In the genomic region with DNA sequence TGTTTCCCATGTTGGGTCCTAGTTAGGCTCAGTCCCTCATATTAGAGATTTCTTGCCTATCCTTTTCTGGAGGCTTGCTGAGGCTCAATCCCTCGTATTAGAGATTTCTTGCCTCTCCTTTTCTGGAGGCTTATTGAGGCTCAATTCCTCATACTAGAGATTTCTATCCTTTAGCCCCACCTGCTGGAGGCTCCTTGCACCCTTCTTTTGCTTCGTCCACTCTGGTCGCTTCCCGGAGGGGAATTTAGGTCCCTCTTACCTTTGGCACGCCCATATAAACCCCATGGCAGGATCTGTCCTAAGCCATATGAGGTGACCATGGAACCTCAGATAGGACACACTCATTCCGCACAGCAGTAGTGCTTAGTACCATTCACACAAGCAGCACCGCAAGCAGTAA, we compare ENCODE assay signal across 1 cellular context.
A peak's percentile ranks its signal among the peaks of the same experiment; 100 is the strongest.
TF ChIP-seq lines count a peak whose summit lies in the region.

No MANE protein-coding gene starts in this region.

TF ChIP-seq in IMR-90, 13 proteins besides CTCF, POLR2A, EP300 and RAD21:
- TF ChIP-seq BHLHE40 (IDR thresholded peaks at IDR 0.05; ENCODE audit: low read depth, low read length) (no peak), SMC3 (IDR thresholded peaks at IDR 0.05; ENCODE audit: low read depth, low read length) (peak; percentile 39)
TF ChIP-seq in IMR-90: peak in this region for 1.
